In genomic region chr19:47598407-47599349, GRCh38 we compare ENCODE assay signal across 8 cellular contexts. TPM values are rescaled to one million over a fixed set of nuclear protein-coding genes. Genes with fewer than 3 reads are reported as not detected.
DNase-seq lines count a peak whose midpoint lies in the region; ATAC-seq and TF ChIP-seq lines count a peak whose summit lies in the region.

No MANE protein-coding gene starts in this region.

- peak overlapping the region; percentile 87 for H3K4me3 Mint-ChIP-seq in activated T-helper 17 cell treated with anti-CD3 and anti-CD28 coated beads, Interleukin-2, amount 50 U/mL, for 72 hours

- H3K27ac Mint-ChIP-seq in activated T-helper 17 cell treated with anti-CD3 and anti-CD28 coated beads, Interleukin-2, amount 50 U/mL, for 72 hours, result no peak overlapping the region

- peaks cover 5% of the 10 kb centered on the region for H3K4me1 Mint-ChIP-seq in activated T-helper 17 cell treated with anti-CD3 and anti-CD28 coated beads, Interleukin-2, amount 50 U/mL, for 72 hours

- H3K9ac ChIP-seq in rectal smooth muscle tissue (ENCODE audit: low read length), result no peak overlapping the region

- H3K9me3 ChIP-seq in cardiac muscle cell (ENCODE audit: low read depth) (no peaks in the 10 kb centered on the region), left ventricle myocardium inferior (replicated peaks) (no peaks in the 10 kb centered on the region)

- intact Hi-C loops in cardiac septum (cut with DNase I) (no loop called here), left ventricle myocardium inferior (cut with micrococcal nuclease) (loop anchor here (10.0 kb wide), 1 partner anchor 74 kb away; no protein-coding TSS in a partner anchor)

- H3K36me3 ChIP-seq in cardiac muscle cell (no peaks in the 10 kb centered on the region), left ventricle myocardium inferior (no peaks in the 10 kb centered on the region), rectal smooth muscle tissue (ENCODE audit: control insufficient read depth, insufficient read depth, low read length) (no peaks in the 10 kb centered on the region)

- H3K4me1 ChIP-seq in cardiac muscle cell (ENCODE audit: low read depth) (peaks cover 4% of the 10 kb centered on the region), left ventricle myocardium inferior (peaks cover 25% of the 10 kb centered on the region), rectal smooth muscle tissue (ENCODE audit: control insufficient read depth, insufficient read depth, low read length) (peaks cover 6% of the 10 kb centered on the region)

- H3K27me3 Mint-ChIP-seq in activated T-helper 17 cell treated with anti-CD3 and anti-CD28 coated beads, Interleukin-2, amount 50 U/mL, for 72 hours, result no peaks in the 10 kb centered on the region

- peak overlapping the region; percentile 1 for H3K4me3 ChIP-seq in cardiac muscle cell
- peak overlapping the region; percentile 69 for H3K4me3 ChIP-seq in left ventricle myocardium inferior
- H3K4me3 ChIP-seq in rectal smooth muscle tissue (ENCODE audit: low read length), result peak overlapping the region; percentile 57

- DNase-seq in cardiac muscle cell (ENCODE audit: low read depth in 1 of 2, low spot score in 1 of 2) (peak; percentile 67 to 97), cardiac septum (ENCODE audit: low spot score) (no peak), left ventricle myocardium inferior (no peak)

- no peaks in the 10 kb centered on the region for H3K9me3 Mint-ChIP-seq in activated T-helper 17 cell treated with anti-CD3 and anti-CD28 coated beads, Interleukin-2, amount 50 U/mL, for 72 hours

- no peaks in the 10 kb centered on the region for H3K36me3 Mint-ChIP-seq in activated T-helper 17 cell treated with anti-CD3 and anti-CD28 coated beads, Interleukin-2, amount 50 U/mL, for 72 hours (ENCODE audit: low read depth)

- no peak for ATAC-seq in activated T-helper 17 cell treated with anti-CD3 and anti-CD28 coated beads, Interleukin-2, amount 50 U/mL, for 72 hours (replicated peaks)
- ATAC-seq in GM19463 (IDR thresholded peaks at IDR 0.05; ENCODE audit: unreplicated experiment), result no peak
- no peak for ATAC-seq in GM19023 (IDR thresholded peaks at IDR 0.05; ENCODE audit: unreplicated experiment)
- no peak for ATAC-seq in GM18873 (IDR thresholded peaks at IDR 0.05; ENCODE audit: low FRiP score, unreplicated experiment)

- H3K27ac ChIP-seq in cardiac muscle cell, result peak overlapping the region; percentile 57
- peak overlapping the region; percentile 85 for H3K27ac ChIP-seq in left ventricle myocardium inferior (replicated peaks)
- peak overlapping the region; percentile 89 for H3K27ac ChIP-seq in rectal smooth muscle tissue (ENCODE audit: low read depth, low read length)

- H3K27me3 ChIP-seq in cardiac muscle cell, result no peaks in the 10 kb centered on the region
- no peaks in the 10 kb centered on the region for H3K27me3 ChIP-seq in left ventricle myocardium inferior (ENCODE audit: low read depth)
- no peaks in the 10 kb centered on the region for H3K27me3 ChIP-seq in rectal smooth muscle tissue (ENCODE audit: control insufficient read depth, insufficient read depth, low read length)

- TF ChIP-seq CTCF in cardiac muscle cell (IDR thresholded peaks at IDR 0.05; ENCODE audit: low read depth, low read length) (no peak), left ventricle myocardium inferior (IDR thresholded peaks at IDR 0.05; ENCODE audit: borderline replicate concordance) (no peak)

RNA-seq across cellular contexts. Expression of gene BICRA, which starts 10.3 kb away (rescaled TPM):
- total RNA-seq in cardiac muscle cell (7.8 and 13.5 TPM in 2 replicates), cardiac septum (9.3 TPM), left ventricle myocardium inferior (7.8 TPM)
- 3.0 and 5.0 TPM in 2 replicates for polyA plus RNA-seq in cardiac muscle cell
- total RNA-seq in activated T-helper 17 cell treated with anti-CD3 and anti-CD28 coated beads, Interleukin-2, amount 50 U/mL, for 72 hours, result 10 to 100 TPM; 10.3 to 12.2 TPM

RNA-seq across cellular contexts. Expression of gene ZNF541, which starts 25.7 kb away (rescaled TPM):
- total RNA-seq in cardiac muscle cell (0.49 TPM in 1 of 2 replicates, not detected in the other), cardiac septum (1.2 TPM), left ventricle myocardium inferior (0.99 TPM)
- not detected in 2 replicates for polyA plus RNA-seq in cardiac muscle cell
- total RNA-seq in activated T-helper 17 cell treated with anti-CD3 and anti-CD28 coated beads, Interleukin-2, amount 50 U/mL, for 72 hours, result under 1 TPM; 0.04 to 0.98 TPM

Comparison
In these comparisons a context has a peak if more than half of its experiments do, and no peak if none do; other contexts are left out.
1. DNase-seq: peak in cardiac muscle cell (2 of 2); none in cardiac septum (single experiment) and left ventricle myocardium inferior (single experiment).
2. H3K4me3 ChIP-seq: peak in every context shown above with its lines; median percentile 69 in left ventricle myocardium inferior; 57 in rectal smooth muscle tissue; 1 in cardiac muscle cell.
3. Peak in every context shown above with its lines, with median percentiles within 50 percentile points of each other: H3K27ac ChIP-seq.